In the genomic region with DNA sequence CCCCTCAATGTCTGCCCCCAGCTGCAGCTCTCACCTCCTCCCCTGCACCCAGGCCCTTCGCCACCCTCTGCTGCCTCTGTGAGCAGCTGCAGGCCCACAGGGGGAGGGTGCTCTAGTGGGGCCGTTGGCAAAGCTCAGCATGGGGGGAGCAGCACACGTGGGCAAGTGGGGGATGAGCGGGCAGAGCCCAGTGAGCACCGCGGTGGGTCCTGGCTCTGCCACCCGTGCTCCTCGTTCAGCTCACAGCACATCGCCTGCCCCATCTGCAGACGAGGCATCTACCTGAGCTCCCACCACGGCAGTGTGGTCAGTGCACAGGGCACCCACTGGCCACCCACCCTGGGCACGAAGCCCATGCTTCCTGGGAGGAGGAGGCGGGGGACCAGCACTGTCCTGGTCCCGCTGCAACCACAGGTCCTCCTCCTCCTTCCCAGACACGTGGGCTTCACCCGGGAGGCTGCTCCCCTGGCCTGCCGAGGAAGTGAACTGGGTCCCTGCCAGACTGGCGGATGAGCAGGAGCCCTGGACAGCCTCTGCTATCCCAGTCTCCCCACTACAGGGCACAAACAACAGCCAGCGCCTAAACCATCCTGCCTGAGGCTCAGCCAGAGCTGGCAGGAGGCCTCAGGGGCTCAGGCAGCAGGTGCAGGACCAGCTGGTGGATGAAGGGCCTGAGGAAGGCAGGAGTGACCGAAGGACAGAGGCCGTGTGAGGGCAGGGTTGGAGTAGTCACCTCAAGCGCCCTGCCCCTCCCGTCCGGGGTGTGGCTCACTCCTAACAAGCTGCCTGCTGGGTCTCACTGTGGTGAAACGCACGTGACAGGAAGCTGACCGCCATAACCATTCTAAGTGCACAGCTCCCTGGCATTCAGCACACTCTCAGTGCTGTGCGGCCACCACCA, we compare ENCODE assay signal across 11 cellular contexts.
DNase-seq lines count a peak whose midpoint lies in the region; ATAC-seq and TF ChIP-seq lines count a peak whose summit lies in the region.
"Had no signal": no experiment of that assay in that cellular context is flagged by ENCODE, and none has a peak within 500 bp of the region (broad histone marks: within the 10 kb centered on the region; RNA-seq: fewer than 3 reads in every experiment).

No MANE protein-coding gene starts in this region.

- intact Hi-C loops in Caco-2 (cut with micrococcal nuclease; ENCODE audit: unreplicated experiment) = no loop called here
- intact Hi-C loops in lower lobe of right lung (cut with DNase I) = no loop called here

- H3K4me3 ChIP-seq in Caco-2 (ENCODE audit: low read depth, low read length) (no peak overlapping the region), MG63 (no peak overlapping the region), lower lobe of right lung (no peak overlapping the region)
- H3K4me3 ChIP-seq: breast epithelium, GM12878, SK-N-MC had no signal

- H3K9me3 Mint-ChIP-seq in Caco-2 (ENCODE audit: unreplicated experiment) (no peaks in the 10 kb centered on the region), WTC11 (no peaks in the 10 kb centered on the region)

- H3K4me3 Mint-ChIP-seq in Caco-2 (ENCODE audit: unreplicated experiment) = no peak overlapping the region
- H3K4me3 Mint-ChIP-seq in WTC11 = no peak overlapping the region

- H3K27me3 Mint-ChIP-seq in Caco-2 (ENCODE audit: insufficient read depth, unreplicated experiment) (no peaks in the 10 kb centered on the region), WTC11 (ENCODE audit: low read depth) (no peaks in the 10 kb centered on the region)

- POLR2A ChIA-PET in Caco-2 (lab: Charles Lee) = no interaction called here
- POLR2A ChIA-PET in WTC11 (lab: Charles Lee) = no interaction called here

- DNase-seq in Caco-2 (no peak), MG63 (peak; percentile 82), WTC11 (ENCODE audit: low spot score) (no peak), lower lobe of right lung (peak; percentile 67), occipital lobe (lab: John Stamatoyannopoulos, UW) (no peak)
- DNase-seq in stimulated activated CD8-positive, alpha-beta memory T cell treated with anti-CD3 and anti-CD28 coated beads, Interleukin-4, amount 100 ng/mL, for 48 hours = no peak

- no peaks in the 10 kb centered on the region for H3K27me3 ChIP-seq in Caco-2 (replicated peaks; ENCODE audit: control insufficient read depth, insufficient read depth, low read length)
- H3K27me3 ChIP-seq in MG63 = no peaks in the 10 kb centered on the region
- no peaks in the 10 kb centered on the region for H3K27me3 ChIP-seq in lower lobe of right lung (ENCODE audit: low read depth)
- H3K27me3 ChIP-seq: breast epithelium had no signal

- H3K36me3 ChIP-seq in Caco-2 (ENCODE audit: control insufficient read depth, insufficient read depth, low read length) (no peaks in the 10 kb centered on the region; the same call in 1 of the 2 replicates), MG63 (no peaks in the 10 kb centered on the region), lower lobe of right lung (peaks cover 3% of the 10 kb centered on the region)
- H3K36me3 ChIP-seq: breast epithelium had no signal

- BruUV-seq in Caco-2 (replicated peaks; lab: Mats Ljungman, UMichigan) = no TSS peak

- no peak for TF ChIP-seq CTCF in Caco-2 (IDR thresholded peaks at IDR 0.05; ENCODE audit: insufficient read depth in 1 of 2, low read depth in 1 of 2, low read length in 1 of 2, severe bottlenecking in 1 of 2, unreplicated experiment in 1 of 2)
- no peak for TF ChIP-seq CTCF in WTC11 (IDR thresholded peaks at IDR 0.05)
- TF ChIP-seq CTCF in lower lobe of right lung (IDR thresholded peaks at IDR 0.05) = no peak

- H3K4me1 Mint-ChIP-seq in Caco-2 (ENCODE audit: low read depth, unreplicated experiment) (no peaks in the 10 kb centered on the region), WTC11 (no peaks in the 10 kb centered on the region)

- H3K4me1 ChIP-seq in Caco-2 = no peaks in the 10 kb centered on the region
- H3K4me1 ChIP-seq in lower lobe of right lung = peaks cover 16% of the 10 kb centered on the region
- H3K4me1 ChIP-seq: breast epithelium had no signal

- H3K27ac ChIP-seq in lower lobe of right lung = no peak overlapping the region
- H3K27ac ChIP-seq: breast epithelium, SK-N-MC had no signal

- peak overlapping the region; percentile 7 for H3K27ac Mint-ChIP-seq in Caco-2 (ENCODE audit: unreplicated experiment)
- no peak overlapping the region for H3K27ac Mint-ChIP-seq in WTC11

- CTCF ChIA-PET in Caco-2 (lab: Charles Lee) (no interaction called here), WTC11 (lab: Charles Lee) (no interaction called here)

- peaks cover 5% of the 10 kb centered on the region for H3K36me3 Mint-ChIP-seq in Caco-2 (ENCODE audit: insufficient read depth, unreplicated experiment)
- H3K36me3 Mint-ChIP-seq in WTC11 = no peaks in the 10 kb centered on the region

- H3K9me3 ChIP-seq in Caco-2 (no peaks in the 10 kb centered on the region), MG63 (no peaks in the 10 kb centered on the region), lower lobe of right lung (no peaks in the 10 kb centered on the region)
- H3K9me3 ChIP-seq: breast epithelium had no signal

- ATAC-seq in WTC11 (no peak), lower lobe of right lung (peak; percentile 34 to 52), GM21619 (IDR thresholded peaks at IDR 0.05; ENCODE audit: unreplicated experiment) (no peak), HG03521 (IDR thresholded peaks at IDR 0.05; ENCODE audit: unreplicated experiment) (no peak)
- ATAC-seq: GM12878 had no signal

TF ChIP-seq in WTC11, 78 proteins besides CTCF, POLR2A, EP300 and RAD21:
- TF ChIP-seq TCF7 (CRISPR knock-in tag; IDR thresholded peaks at IDR 0.05; ENCODE audit: low read depth) (0 out of 2 replicates have a peak, but pooled peaks have one; percentile 26), NFE2L1 (CRISPR knock-in tag; IDR thresholded peaks at IDR 0.05) (no peak)

Comparison
In these comparisons a context has a peak if more than half of its experiments do, and no peak if none do; other contexts are left out.
1. DNase-seq: peak in MG63 (single experiment) and lower lobe of right lung (single experiment); none in Caco-2 (0 of 2), WTC11 (single experiment), stimulated activated CD8-positive, alpha-beta memory T cell treated with anti-CD3 and anti-CD28 coated beads, Interleukin-4, amount 100 ng/mL, for 48 hours (single experiment) and occipital lobe (single experiment).
2. ATAC-seq: peak in lower lobe of right lung (2 of 2); none in WTC11 (single experiment), GM21619 (single experiment) and HG03521 (single experiment).